In genomic region chr3:58824285-58824684, GRCh38 we compare ENCODE assay signal across 1 cellular context.
TF ChIP-seq lines count a peak whose summit lies in the region.

No MANE protein-coding gene starts in this region.

TF ChIP-seq in K562, 482 proteins besides CTCF, POLR2A, EP300 and RAD21 (continued from another document):
- TF ChIP-seq, protein P1, sequence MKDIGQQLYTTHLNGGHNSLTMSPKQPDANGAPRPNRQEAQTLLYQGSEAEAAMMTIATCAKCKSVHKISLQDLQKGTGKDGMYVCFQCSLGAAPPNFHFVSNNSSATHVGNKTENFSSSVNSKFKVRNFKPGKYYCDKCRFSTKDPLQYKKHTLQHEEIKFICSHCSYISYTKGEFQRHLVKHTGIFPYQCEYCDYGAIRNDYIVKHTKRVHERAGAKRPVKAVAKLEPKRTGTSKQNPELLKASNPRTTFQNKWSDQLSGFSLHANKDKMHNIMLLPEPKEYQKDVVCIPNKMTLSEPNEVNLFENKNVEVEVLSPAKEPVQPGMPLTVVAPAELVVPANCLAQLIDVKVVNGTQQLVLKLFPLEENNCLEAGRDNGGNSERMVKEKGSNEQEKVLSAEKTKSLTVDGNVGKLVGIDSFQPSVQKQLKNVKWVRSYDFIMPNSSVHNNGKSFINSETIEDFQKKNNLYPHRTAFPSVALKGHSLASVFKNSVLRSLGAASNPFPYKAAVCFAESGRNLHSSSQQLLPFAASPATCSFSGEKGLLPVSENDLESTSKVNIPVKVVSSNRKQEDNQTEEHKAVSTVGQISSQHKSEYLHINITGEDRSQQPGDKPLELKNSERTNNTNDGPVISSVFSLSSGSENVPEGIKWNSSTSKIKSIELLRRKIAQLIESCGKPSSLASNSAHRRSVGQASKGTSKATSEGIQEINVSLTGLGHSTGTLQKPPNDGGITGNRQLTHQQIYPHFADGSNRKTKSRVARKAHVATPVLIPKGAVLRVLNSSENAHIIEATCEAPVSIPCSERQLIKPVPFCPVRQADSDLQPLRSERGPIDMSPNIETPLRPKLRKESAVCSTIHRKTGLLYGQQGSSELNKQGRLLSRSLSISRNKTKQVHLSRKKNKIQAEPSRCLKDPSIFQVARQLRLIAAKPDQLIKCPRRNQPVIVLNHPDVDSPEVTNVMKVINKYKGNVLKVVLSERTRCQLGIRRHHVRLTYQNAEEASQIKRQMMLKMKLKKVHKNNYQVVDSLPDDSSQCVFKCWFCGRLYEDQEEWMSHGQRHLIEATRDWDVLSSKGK (CRISPR knock-in tag; IDR thresholded peaks at IDR 0.05), result no peak
- no peak for TF ChIP-seq ZNF316 (IDR thresholded peaks at IDR 0.05)
- no peak for TF ChIP-seq CHD1 (IDR thresholded peaks at IDR 0.05; ENCODE audit: low read length)
- TF ChIP-seq ZNF449 (CRISPR knock-in tag; IDR thresholded peaks at IDR 0.05), result no peak
- TF ChIP-seq ZNF217 (CRISPR knock-in tag; IDR thresholded peaks at IDR 0.05), result no peak
- no peak for TF ChIP-seq HDAC1 (IDR thresholded peaks at IDR 0.05)
- TF ChIP-seq SETDB1 (IDR thresholded peaks at IDR 0.05; ENCODE audit: low read length), result no peak
- TF ChIP-seq TCF3 (CRISPR knock-in tag; IDR thresholded peaks at IDR 0.05), result no peak
- no peak for TF ChIP-seq ZC3H4 (CRISPR knock-in tag; IDR thresholded peaks at IDR 0.05; ENCODE audit: borderline replicate concordance)
- no peak for TF ChIP-seq MYBL2 (IDR thresholded peaks at IDR 0.05; ENCODE audit: low read depth)
- no peak for TF ChIP-seq MYBL2 (CRISPR knock-in tag; IDR thresholded peaks at IDR 0.05; ENCODE audit: borderline replicate concordance)
- no peak for TF ChIP-seq ZNF408 (CRISPR knock-in tag; IDR thresholded peaks at IDR 0.05; ENCODE audit: low read depth)
- no peak for TF ChIP-seq MAX (CRISPR knock-in tag; IDR thresholded peaks at IDR 0.05)
- no peak for TF ChIP-seq HDGF (IDR thresholded peaks at IDR 0.05)
- TF ChIP-seq CBX8 (IDR thresholded peaks at IDR 0.05; ENCODE audit: borderline replicate concordance, extremely low read depth, low read depth, low read length, poor library complexity, severe bottlenecking), result no peak
- TF ChIP-seq, protein P2, sequence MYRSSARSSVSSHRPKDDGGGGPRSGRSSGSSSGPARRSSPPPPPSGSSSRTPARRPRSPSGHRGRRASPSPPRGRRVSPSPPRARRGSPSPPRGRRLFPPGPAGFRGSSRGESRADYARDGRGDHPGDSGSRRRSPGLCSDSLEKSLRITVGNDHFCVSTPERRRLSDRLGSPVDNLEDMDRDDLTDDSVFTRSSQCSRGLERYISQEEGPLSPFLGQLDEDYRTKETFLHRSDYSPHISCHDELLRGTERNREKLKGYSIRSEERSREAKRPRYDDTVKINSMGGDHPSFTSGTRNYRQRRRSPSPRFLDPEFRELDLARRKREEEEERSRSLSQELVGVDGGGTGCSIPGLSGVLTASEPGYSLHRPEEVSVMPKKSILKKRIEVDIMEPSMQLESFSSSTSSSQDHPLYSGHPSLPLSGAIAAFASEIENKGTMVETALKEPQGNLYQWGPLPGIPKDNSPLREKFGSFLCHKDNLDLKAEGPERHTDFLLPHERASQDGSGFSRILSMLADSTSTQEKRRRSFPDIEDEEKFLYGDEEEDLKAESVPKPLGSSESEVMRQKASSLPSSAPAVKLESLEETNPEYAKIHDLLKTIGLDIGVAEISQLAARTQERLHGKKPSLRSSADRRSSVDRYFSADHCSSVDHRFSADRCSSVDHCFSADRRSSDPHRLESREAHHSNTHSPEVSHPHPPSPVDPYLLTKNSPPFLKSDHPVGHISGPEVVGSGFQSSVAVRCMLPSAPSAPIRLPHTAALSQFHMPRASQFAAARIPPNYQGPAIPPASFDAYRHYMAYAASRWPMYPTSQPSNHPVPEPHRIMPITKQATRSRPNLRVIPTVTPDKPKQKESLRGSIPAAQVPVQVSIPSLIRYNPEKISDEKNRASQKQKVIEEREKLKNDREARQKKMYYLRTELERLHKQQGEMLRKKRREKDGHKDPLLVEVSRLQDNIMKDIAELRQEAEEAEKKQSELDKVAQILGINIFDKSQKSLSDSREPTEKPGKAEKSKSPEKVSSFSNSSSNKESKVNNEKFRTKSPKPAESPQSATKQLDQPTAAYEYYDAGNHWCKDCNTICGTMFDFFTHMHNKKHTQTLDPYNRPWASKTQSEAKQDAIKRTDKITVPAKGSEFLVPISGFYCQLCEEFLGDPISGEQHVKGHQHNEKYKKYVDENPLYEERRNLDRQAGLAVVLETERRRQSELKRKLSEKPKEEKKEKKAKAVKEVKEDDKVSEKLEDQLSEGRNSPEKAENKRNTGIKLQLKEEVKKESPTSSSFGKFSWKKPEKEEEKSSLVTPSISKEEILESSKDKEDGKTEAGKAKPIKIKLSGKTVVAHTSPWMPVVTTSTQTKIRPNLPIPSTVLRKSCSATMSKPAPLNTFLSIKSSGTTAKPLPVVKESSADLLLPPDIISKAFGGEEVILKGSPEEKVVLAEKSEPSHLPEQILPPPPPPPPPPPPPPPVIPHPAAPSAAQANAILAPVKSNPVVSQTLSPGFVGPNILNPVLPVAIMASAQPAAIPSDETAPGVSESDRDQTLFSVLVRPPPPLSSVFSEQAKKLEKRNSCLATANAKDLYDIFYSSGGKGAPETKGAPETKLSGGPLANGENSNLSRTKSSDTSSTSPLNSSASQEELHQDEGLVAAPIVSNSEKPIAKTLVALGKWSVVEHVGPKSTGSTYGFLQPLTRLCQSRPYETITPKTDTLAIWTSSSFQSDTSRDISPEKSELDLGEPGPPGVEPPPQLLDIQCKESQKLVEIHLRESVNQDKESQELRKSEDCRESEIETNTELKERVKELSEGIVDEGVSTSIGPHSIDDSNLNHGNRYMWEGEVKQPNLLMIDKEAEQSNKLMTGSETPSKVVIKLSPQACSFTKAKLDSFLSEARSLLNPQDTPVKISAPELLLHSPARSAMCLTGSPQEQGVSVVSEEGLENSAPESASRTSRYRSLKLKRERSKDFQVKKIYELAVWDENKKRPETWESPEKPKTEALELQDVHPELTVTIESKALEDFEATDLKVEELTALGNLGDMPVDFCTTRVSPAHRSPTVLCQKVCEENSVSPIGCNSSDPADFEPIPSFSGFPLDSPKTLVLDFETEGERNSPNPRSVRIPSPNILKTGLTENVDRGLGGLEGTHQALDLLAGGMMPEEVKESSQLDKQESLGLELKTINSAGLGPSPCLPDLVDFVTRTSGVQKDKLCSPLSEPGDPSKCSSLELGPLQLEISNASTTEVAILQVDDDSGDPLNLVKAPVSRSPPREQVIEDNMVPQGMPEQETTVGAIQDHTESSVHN (IDR thresholded peaks at IDR 0.05; ENCODE audit: borderline replicate concordance in 1 of 2, low read depth in 1 of 2), result no peak
- TF ChIP-seq FOXJ2 (tag; IDR thresholded peaks at IDR 0.05), result no peak
- TF ChIP-seq ZNF584 (CRISPR knock-in tag; IDR thresholded peaks at IDR 0.05; ENCODE audit: low read depth), result no peak
- TF ChIP-seq ZNF445 (CRISPR knock-in tag; IDR thresholded peaks at IDR 0.05; ENCODE audit: low read depth), result no peak
- TF ChIP-seq ATF7 (IDR thresholded peaks at IDR 0.05), result no peak
- no peak for TF ChIP-seq ZSCAN32 (CRISPR knock-in tag; IDR thresholded peaks at IDR 0.05)
- TF ChIP-seq ARID3A (IDR thresholded peaks at IDR 0.05; ENCODE audit: borderline replicate concordance, low read depth, low read length), result peak; percentile 12; the same call in 1 of the 2 replicates
